In the genomic region with DNA sequence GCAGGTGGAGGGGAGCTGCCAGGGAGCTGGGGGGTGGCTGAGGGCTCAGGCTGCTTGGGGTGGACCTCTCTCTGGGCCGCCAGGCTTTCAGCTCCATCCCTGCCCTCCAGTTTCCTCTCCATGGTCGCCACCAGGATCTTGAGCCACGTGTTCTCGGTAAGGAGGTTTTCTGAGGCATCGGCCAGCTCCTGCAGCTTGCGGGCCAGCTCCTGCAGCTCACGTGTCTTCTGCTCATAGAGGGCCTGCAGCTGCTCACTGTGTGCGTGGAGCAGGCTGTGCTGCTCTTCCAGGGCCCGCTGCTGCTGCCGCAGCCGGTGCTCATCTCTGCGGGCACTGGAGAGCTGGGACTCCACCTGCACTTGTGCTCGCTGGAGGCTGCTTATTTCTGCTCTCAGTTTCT, we compare ENCODE assay signal across 13 cellular contexts. TPM values are rescaled to one million over a fixed set of nuclear protein-coding genes. Genes with fewer than 3 reads are reported as not detected.
A peak's percentile ranks its signal among the peaks of the same experiment; 100 is the strongest.
DNase-seq lines count a peak whose midpoint lies in the region; ATAC-seq and TF ChIP-seq lines count a peak whose summit lies in the region.
"Had no signal": no experiment of that assay in that cellular context is flagged by ENCODE, and none has a peak within 500 bp of the region (broad histone marks: within the 10 kb centered on the region; RNA-seq: fewer than 3 reads in every experiment).

No MANE protein-coding gene starts in this region.

- H3K9me3 Mint-ChIP-seq in endodermal cell = no peaks in the 10 kb centered on the region

- H3K79me2 ChIP-seq in MM.1S (ENCODE audit: low read length) = peaks cover 90% of the 10 kb centered on the region

- H3K27me3 Mint-ChIP-seq in endodermal cell (ENCODE audit: insufficient read depth) = no peaks in the 10 kb centered on the region

- DNase-seq in DMS 273 (lab: John Stamatoyannopoulos, UW; ENCODE audit: unreplicated experiment) (peak; percentile 24), DMS 273 treated with DMSO at 0.1 percent for 48 hours (lab: John Stamatoyannopoulos, UW) (no peak), MM.1S (peak; percentile 51), endodermal cell (peak; percentile 37), sigmoid colon (peak; percentile 80)
- DNase-seq: Caco-2, MV-4-11, tibial artery had no signal

- H3K4me1 ChIP-seq in MM.1S (ENCODE audit: low read length) (peaks cover 85% of the 10 kb centered on the region), endodermal cell (ENCODE audit: control insufficient read depth, insufficient read depth, low read length) (no peaks in the 10 kb centered on the region), sigmoid colon (peaks cover 0 to 53% (median 35%) of the 10 kb centered on the region in 4 donors)

- TF ChIP-seq EP300 in sigmoid colon (IDR thresholded peaks at IDR 0.05) = no peak

- H3K27me3 ChIP-seq in MM.1S (replicated peaks; ENCODE audit: insufficient read depth, low read length) (no peaks in the 10 kb centered on the region), endodermal cell (ENCODE audit: control insufficient read depth, insufficient read depth, low read length, poor library complexity, severe bottlenecking) (no peaks in the 10 kb centered on the region), sigmoid colon (no peaks in the 10 kb centered on the region)
- H3K27me3 ChIP-seq: Peyer's patch, tibial artery had no signal

- peak overlapping the region; percentile 66; the same call in 1 of the 2 replicates for H3K4me2 ChIP-seq in MM.1S (ENCODE audit: low read depth, low read length)

- WGBS in endodermal cell (ENCODE audit: insufficient coverage in 1 of 2, insufficient read length in 1 of 2), 2 experiments = 95 to 96% methylated on average over 12 to 13 of the region's 13 CpGs
- WGBS in sigmoid colon, 2 donors = 90 to 94% methylated on average over 13 of the region's 13 CpGs

- H3F3A ChIP-seq in MM.1S (ENCODE audit: insufficient read depth, low read length) = peaks cover 99% of the 10 kb centered on the region

- no peak overlapping the region for H3K4me3 Mint-ChIP-seq in endodermal cell

- intact Hi-C loops in sigmoid colon (cut with DNase I) = loop anchor here (10.0 kb wide), 1 partner anchor 116 kb away; a partner anchor contains a TSS

- TF ChIP-seq CTCF in MM.1S (IDR thresholded peaks at IDR 0.05; ENCODE audit: low read length) = no peak
- TF ChIP-seq CTCF in endodermal cell (conservative IDR thresholded peaks at IDR 0.05) = no peak
- TF ChIP-seq CTCF in sigmoid colon (IDR thresholded peaks at IDR 0.05) = no peak

- TF ChIP-seq POLR2A in sigmoid colon (IDR thresholded peaks at IDR 0.05) = no peak

- H3K27ac ChIP-seq in MM.1S (ENCODE audit: low read length) (peak overlapping the region; percentile 92), endodermal cell (ENCODE audit: low read depth, low read length) (no peak overlapping the region), sigmoid colon (peak overlapping the region in 2 of 4 donors; percentile 38 to 50)
- H3K27ac ChIP-seq: 22Rv1 had no signal

- no peaks in the 10 kb centered on the region for H3K9me2 ChIP-seq in MM.1S (replicated peaks; ENCODE audit: insufficient read depth, low read length)

- no peaks in the 10 kb centered on the region for H3K4me1 Mint-ChIP-seq in endodermal cell

- peak overlapping the region; percentile 72; the same call in 1 of the 2 replicates for H3K9ac ChIP-seq in MM.1S (ENCODE audit: low read length)
- no peak overlapping the region for H3K9ac ChIP-seq in endodermal cell (ENCODE audit: extremely low read depth, low read length, poor library complexity, severe bottlenecking)

- H3K9me3 ChIP-seq in MM.1S (replicated peaks; ENCODE audit: insufficient read depth, low read length) (no peaks in the 10 kb centered on the region), endodermal cell (ENCODE audit: control insufficient read depth, low read length) (no peaks in the 10 kb centered on the region), sigmoid colon (no peaks in the 10 kb centered on the region)
- H3K9me3 ChIP-seq: Caco-2, Peyer's patch, tibial artery had no signal

- no peak overlapping the region for H3K4me3 ChIP-seq in MM.1S (ENCODE audit: low read length)
- H3K4me3 ChIP-seq in endodermal cell (ENCODE audit: low read length) = no peak overlapping the region
- H3K4me3 ChIP-seq in sigmoid colon = no peak overlapping the region
- H3K4me3 ChIP-seq: Peyer's patch, tibial artery had no signal

- peaks cover 24% of the 10 kb centered on the region for H3K36me3 ChIP-seq in MM.1S (replicated peaks; ENCODE audit: insufficient read depth, low read length)
- peaks cover 76% of the 10 kb centered on the region for H3K36me3 ChIP-seq in endodermal cell (ENCODE audit: control insufficient read depth, insufficient read depth, low read length)
- peaks cover 7 to 59% (median 34%) of the 10 kb centered on the region in 4 donors for H3K36me3 ChIP-seq in sigmoid colon

- H3K27ac Mint-ChIP-seq in endodermal cell = peak overlapping the region; percentile 75

- ATAC-seq in HG03039 (IDR thresholded peaks at IDR 0.05; ENCODE audit: unreplicated experiment) (no peak), GM21737 (IDR thresholded peaks at IDR 0.05; ENCODE audit: unreplicated experiment) (no peak), GM18520 (IDR thresholded peaks at IDR 0.05; ENCODE audit: unreplicated experiment) (no peak)

- H4K20me1 ChIP-seq in MM.1S (ENCODE audit: insufficient read depth, low read length) = peaks cover 48% of the 10 kb centered on the region

- H2AFZ ChIP-seq in MM.1S (ENCODE audit: low read length) = no peak overlapping the region

- peaks cover 58% of the 10 kb centered on the region for H3K36me3 Mint-ChIP-seq in endodermal cell (ENCODE audit: low read depth)

RNA-seq across cellular contexts. Expression of a gene that starts 11.0 kb away (rescaled TPM):
- 10 to 100 TPM; 28.9 to 35.1 TPM for total RNA-seq in endodermal cell
- 78.9 TPM for polyA plus RNA-seq in endodermal cell (2013, experiment 1 of 2)
- 66.8 TPM for polyA plus RNA-seq in endodermal cell (2013, experiment 2 of 2)
- 10 to 100 TPM; 10.8 to 15.3 (median 13.5) TPM for total RNA-seq in sigmoid colon
- 10 to 100 TPM in 1 of 3 donors, 1 to 10 TPM in 2; 5.1 to 14.4 (median 6.0) TPM for polyA plus RNA-seq in sigmoid colon
